18 cellular contexts compared by ENCODE assay signal in the genomic region with DNA sequence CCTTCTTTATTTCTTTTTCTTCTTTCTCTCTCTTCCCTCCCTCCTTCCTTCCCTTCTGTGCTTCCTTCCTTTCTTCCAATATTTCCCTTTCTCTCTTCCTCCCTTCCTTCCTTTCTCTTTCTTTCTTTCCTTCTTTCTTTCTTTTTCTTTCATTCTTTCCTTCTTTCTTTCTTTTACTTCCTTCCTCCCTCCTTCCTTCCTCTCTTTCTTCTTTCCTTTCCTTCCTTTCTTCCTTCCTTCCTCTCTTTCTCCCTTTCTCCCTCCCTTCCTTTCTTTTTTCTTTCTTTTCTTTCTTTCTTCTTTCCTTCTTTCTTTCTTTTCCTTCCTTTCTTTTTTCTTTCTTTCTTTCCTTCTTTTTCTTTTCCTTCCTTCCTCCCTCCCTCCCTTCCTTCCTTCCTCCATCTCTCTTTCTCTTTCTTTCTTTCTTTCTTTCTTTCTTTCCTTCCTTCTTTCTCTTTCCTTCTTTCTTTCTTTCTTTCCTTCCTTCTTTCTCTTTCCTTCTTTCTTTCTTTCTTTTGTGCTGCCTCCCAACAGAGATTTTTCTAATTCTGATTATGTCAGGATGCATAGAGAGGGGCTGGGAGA. TPM values are rescaled to one million over a fixed set of nuclear protein-coding genes. Genes with fewer than 3 reads are reported as not detected.
"Had no signal": no experiment of that assay in that cellular context is flagged by ENCODE, and none has a peak within 500 bp of the region (broad histone marks: within the 10 kb centered on the region; RNA-seq: fewer than 3 reads in every experiment).

No MANE protein-coding gene starts in this region.

- H3K4me3 ChIP-seq: cardiac muscle cell, SK-N-MC, stomach had no signal

- DNase-seq: activated CD4-positive, CD25-positive, alpha-beta regulatory T cell; activated effector memory CD4-positive, alpha-beta T cell treated with Interleukin-2 at 50 U/mL for 16 hours; activated T-cell treated with anti-CD3 and anti-CD28 coated beads, Interleukin-2, amount 50 U/mL, for 1 hour; amygdala; foreskin keratinocyte; hippocampal formation; left cardiac atrium; mesendoderm; stomach; T-helper 9 cell had no signal

- H3K9me3 ChIP-seq: stomach had no signal

- H3K27ac Mint-ChIP-seq: type B pancreatic cell had no signal

- H3K4me3 Mint-ChIP-seq: type B pancreatic cell had no signal

- H3K4me1 ChIP-seq: foreskin keratinocyte had no signal

- H3K36me3 Mint-ChIP-seq: activated naive CD4-positive, alpha-beta T cell treated with anti-CD3 and anti-CD28 coated beads, Interleukin-2, amount 50 U/mL, for 72 hours; naive thymus-derived CD8-positive, alpha-beta T cell; type B pancreatic cell had no signal

- ATAC-seq: activated naive CD4-positive, alpha-beta T cell treated with anti-CD3 and anti-CD28 coated beads, Interleukin-2, amount 50 U/mL, for 72 hours; foreskin keratinocyte; left cardiac atrium; naive thymus-derived CD8-positive, alpha-beta T cell; sciatic nerve had no signal

- H3K36me3 ChIP-seq: cardiac muscle cell, stomach had no signal

- H3K9me3 Mint-ChIP-seq: activated naive CD4-positive, alpha-beta T cell treated with anti-CD3 and anti-CD28 coated beads, Interleukin-2, amount 50 U/mL, for 72 hours; naive thymus-derived CD8-positive, alpha-beta T cell; type B pancreatic cell had no signal

- H3K27ac ChIP-seq: cardiac muscle cell, foreskin keratinocyte, SK-N-MC had no signal

- H3K27me3 ChIP-seq: cardiac muscle cell, stomach had no signal

RNA-seq across cellular contexts. Expression of gene APOBEC3A, which starts 1.0 kb away (rescaled TPM):
- total RNA-seq: activated naive CD4-positive, alpha-beta T cell treated with anti-CD3 and anti-CD28 coated beads, Interleukin-2, amount 50 U/mL, for 72 hours; cardiac muscle cell; fibroblast of lung; foreskin keratinocyte; naive thymus-derived CD8-positive, alpha-beta T cell had no signal
- polyA plus RNA-seq: cardiac muscle cell; fibroblast of lung; foreskin keratinocyte; naive thymus-derived CD8-positive, alpha-beta T cell had no signal

RNA-seq across cellular contexts. Expression of gene APOBEC3B, which starts 23.7 kb away (rescaled TPM):
- total RNA-seq: temporal lobe had no signal
